ENCODE assay signal across 8 cellular contexts in the genomic region with DNA sequence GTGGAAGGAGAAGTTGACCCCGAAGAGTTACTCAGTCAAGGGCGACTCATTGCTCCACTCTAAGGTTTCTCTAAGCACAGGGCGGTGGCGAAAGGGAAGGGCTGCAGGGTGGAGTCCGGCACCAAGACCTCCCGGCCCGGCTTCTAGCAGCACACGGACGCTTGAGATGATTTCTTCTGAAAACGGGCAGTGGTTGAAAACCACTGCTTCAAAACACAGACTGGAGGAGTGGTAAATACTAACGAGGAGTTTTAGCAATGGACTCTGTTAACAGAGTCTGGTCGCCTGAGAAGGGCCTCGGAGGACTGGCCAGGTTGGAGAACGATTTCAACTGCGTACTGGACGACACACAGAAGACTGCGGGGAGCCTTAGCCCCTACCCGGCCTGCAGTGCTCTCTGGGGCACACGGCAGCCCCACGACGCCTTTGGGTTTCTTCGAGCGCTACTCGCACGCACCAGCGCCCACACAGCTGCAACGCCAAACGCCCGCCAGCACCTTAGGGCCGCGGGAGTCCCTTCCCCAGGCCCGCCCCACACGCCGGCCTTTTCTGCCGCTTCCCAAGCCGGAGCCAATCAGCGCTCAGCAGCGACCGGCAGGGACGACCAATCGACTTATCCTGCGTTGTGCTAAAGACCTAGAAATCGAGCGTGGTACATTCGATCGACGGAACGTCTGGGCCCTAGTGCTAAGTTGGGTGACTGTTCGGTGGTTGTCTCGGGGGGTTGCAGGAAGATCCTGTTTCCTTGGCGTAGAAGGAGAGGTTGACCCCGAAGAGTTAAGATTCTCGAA. TPM values are rescaled to one million over a fixed set of nuclear protein-coding genes. Genes with fewer than 3 reads are reported as not detected.
A peak's percentile ranks its signal among the peaks of the same experiment; 100 is the strongest.
DNase-seq lines count a peak whose midpoint lies in the region; ATAC-seq, FAIRE-seq and TF ChIP-seq lines count a peak whose summit lies in the region.

No MANE protein-coding gene starts in this region.

- peaks cover 0 to 14% (median 6%) of the 10 kb centered on the region in 3 donors for H3K4me1 ChIP-seq in pancreas
- peaks cover 0 to 41% (median 21%) of the 10 kb centered on the region in 4 donors for H3K4me1 ChIP-seq in tibial nerve

- H3K27ac Mint-ChIP-seq in activated naive CD8-positive, alpha-beta T cell treated with anti-CD3 and anti-CD28 coated beads, Interleukin-2, amount 10 ng/mL, durations not matched to agents 7 days and 5 days = peak overlapping the region; percentile 63

- peak in 1 of 2 donors; percentile 78 for TF ChIP-seq EP300 in tibial nerve (IDR thresholded peaks at IDR 0.05)

- intact Hi-C loops in Right ventricle myocardium superior (cut with DNase I) = no loop called here
- intact Hi-C loops in pancreas (cut with DNase I) = loop anchor here in 1 of 3 donors (10.0 kb wide), 1 partner anchor 289 kb away; a partner anchor contains a TSS

- FAIRE-seq in pancreas (lab: Jason Lieb, UNC) = no peak

- TF ChIP-seq CTCF in pancreas (IDR thresholded peaks at IDR 0.05) (no peak), tibial nerve (IDR thresholded peaks at IDR 0.05) (peak in 1 of 5 experiments; percentile 33)

- H3K36me3 Mint-ChIP-seq in activated naive CD8-positive, alpha-beta T cell treated with anti-CD3 and anti-CD28 coated beads, Interleukin-2, amount 10 ng/mL, durations not matched to agents 7 days and 5 days = peaks cover 16% of the 10 kb centered on the region

- DNase-seq in EH (ENCODE audit: low read depth) (peak; percentile 92), MG63 (peak; percentile 92), SKM-1 (lab: John Stamatoyannopoulos, UW; ENCODE audit: unreplicated experiment) (peak; percentile 60), Right ventricle myocardium superior (peak; percentile 92), pancreas (peak; percentile 86 to 95 (median 88)), tibial nerve (ENCODE audit: low spot score in 2 of 2) (peak; percentile 69 to 80)
- peak; percentile 83 for DNase-seq in activated naive CD8-positive, alpha-beta T cell treated with anti-CD3 and anti-CD28 coated beads, Interleukin-2, amount 10 ng/mL, durations not matched to agents 7 days and 5 days

- H3K27ac ChIP-seq in pancreas (peak overlapping the region; percentile 23 to 75 (median 34)), tibial nerve (peak overlapping the region in 3 of 4 donors; percentile 18 to 50 (median 34))

- peak overlapping the region; percentile 85 for H3K4me3 Mint-ChIP-seq in activated naive CD8-positive, alpha-beta T cell treated with anti-CD3 and anti-CD28 coated beads, Interleukin-2, amount 10 ng/mL, durations not matched to agents 7 days and 5 days

- peak overlapping the region; percentile 65 for H3K4me3 ChIP-seq in MG63
- peak overlapping the region; percentile 49 to 80 (median 70) for H3K4me3 ChIP-seq in pancreas
- H3K4me3 ChIP-seq in tibial nerve = peak overlapping the region; percentile 31 to 69 (median 60)

- H3K27me3 Mint-ChIP-seq in activated naive CD8-positive, alpha-beta T cell treated with anti-CD3 and anti-CD28 coated beads, Interleukin-2, amount 10 ng/mL, durations not matched to agents 7 days and 5 days = peaks cover 23% of the 10 kb centered on the region

- H3K36me3 ChIP-seq in MG63 (no peaks in the 10 kb centered on the region), pancreas (no peaks in the 10 kb centered on the region), tibial nerve (peaks cover 0 to 15% (median 0%) of the 10 kb centered on the region in 3 donors)

- 2 to 3% methylated on average over 53 of the region's 53 CpGs for WGBS in pancreas, 2 donors
- WGBS in tibial nerve, 2 donors = 2 to 3% methylated on average over 28 to 53 of the region's 53 CpGs

- ATAC-seq in GM21825 (IDR thresholded peaks at IDR 0.05; ENCODE audit: unreplicated experiment) (peak; percentile 83), Right ventricle myocardium superior (ENCODE audit: poor library complexity) (peak; percentile 99), pancreas (peak; percentile 97 to 98 (median 98))
- peak; percentile 96 for ATAC-seq in activated naive CD8-positive, alpha-beta T cell treated with anti-CD3 and anti-CD28 coated beads, Interleukin-2, amount 10 ng/mL, durations not matched to agents 7 days and 5 days (ENCODE audit: low read depth)

- H3K4me1 Mint-ChIP-seq in activated naive CD8-positive, alpha-beta T cell treated with anti-CD3 and anti-CD28 coated beads, Interleukin-2, amount 10 ng/mL, durations not matched to agents 7 days and 5 days = peaks cover 21% of the 10 kb centered on the region

- no peaks in the 10 kb centered on the region for H3K9me3 ChIP-seq in MG63
- no peaks in the 10 kb centered on the region for H3K9me3 ChIP-seq in pancreas
- no peaks in the 10 kb centered on the region for H3K9me3 ChIP-seq in tibial nerve

- peak; percentile 21 to 43 for TF ChIP-seq POLR2A in tibial nerve (IDR thresholded peaks at IDR 0.05)

- POLR2A ChIA-PET in activated naive CD8-positive, alpha-beta T cell treated with anti-CD3 and anti-CD28 coated beads, Interleukin-2, amount 10 ng/mL, durations not matched to agents 7 days and 5 days (lab: Charles Lee) = no interaction called here

- peaks cover 8% of the 10 kb centered on the region; the same call in 1 of the 2 replicates for H3K27me3 ChIP-seq in MG63
- peaks cover 0 to 10% (median 2%) of the 10 kb centered on the region in 4 donors for H3K27me3 ChIP-seq in pancreas
- H3K27me3 ChIP-seq in tibial nerve = peaks cover 0 to 29% of the 10 kb centered on the region in 2 donors

- H3K9me3 Mint-ChIP-seq in activated naive CD8-positive, alpha-beta T cell treated with anti-CD3 and anti-CD28 coated beads, Interleukin-2, amount 10 ng/mL, durations not matched to agents 7 days and 5 days = no peaks in the 10 kb centered on the region

RNA-seq across cellular contexts. Expression of a gene that starts 14.4 kb away (rescaled TPM):
- total RNA-seq in MG63 (2014; rRNA removed; shearing (Covaris generic); ENCODE audit: low replicate concordance) = 1.9 TPM in 1 of 2 replicates, not detected in the other
- total RNA-seq in activated naive CD8-positive, alpha-beta T cell treated with anti-CD3 and anti-CD28 coated beads, Interleukin-2, amount 10 ng/mL, durations not matched to agents 7 days and 5 days = not detected
- total RNA-seq in Right ventricle myocardium superior = 15.1 TPM
- 10 to 100 TPM in 5 of 6 donors, 1 to 10 TPM in 1; 7.5 to 22.5 (median 18.5) TPM for total RNA-seq in pancreas
- 10 to 100 TPM; 32.0 to 75.7 TPM for polyA plus RNA-seq in pancreas
- 1 to 10 TPM; 1.0 to 8.7 (median 2.3) TPM for total RNA-seq in tibial nerve

RNA-seq across cellular contexts. Expression of a gene that starts 56.6 kb away (rescaled TPM):
- 9.8 and 11.7 TPM in 2 replicates for total RNA-seq in MG63 (2014; rRNA removed; shearing (Covaris generic); ENCODE audit: low replicate concordance)
- total RNA-seq in activated naive CD8-positive, alpha-beta T cell treated with anti-CD3 and anti-CD28 coated beads, Interleukin-2, amount 10 ng/mL, durations not matched to agents 7 days and 5 days = 10 to 100 TPM; 21.3 to 24.5 TPM
- total RNA-seq in Right ventricle myocardium superior (10.2 TPM), pancreas (10 to 100 TPM in 1 of 6 donors, 1 to 10 TPM in 5; 4.2 to 11.9 (median 6.2) TPM), tibial nerve (10 to 100 TPM; 16.0 to 28.9 (median 18.1) TPM)
- polyA plus RNA-seq in pancreas = 1 to 10 TPM; 6.5 to 6.9 TPM

Comparison
In these comparisons a context has a peak if more than half of its experiments do, and no peak if none do; other contexts are left out.
1. Peak in every context shown above with its lines: DNase-seq, ATAC-seq, H3K4me3 ChIP-seq and H3K27ac ChIP-seq.